In genomic region chr6:33163540-33163939, GRCh38 we compare ENCODE assay signal across 16 cellular contexts. TPM values are rescaled to one million over a fixed set of nuclear protein-coding genes. Genes with fewer than 3 reads are reported as not detected.
DNase-seq lines count a peak whose midpoint lies in the region; ATAC-seq and TF ChIP-seq lines count a peak whose summit lies in the region.
"Had no signal": no experiment of that assay in that cellular context is flagged by ENCODE, and none has a peak within 500 bp of the region (broad histone marks: within the 10 kb centered on the region; RNA-seq: fewer than 3 reads in every experiment).

No MANE protein-coding gene starts in this region.

- H3K23ac ChIP-seq in mesendoderm (ENCODE audit: low read length): no peak overlapping the region

- no peak overlapping the region for H3K9ac ChIP-seq in mesendoderm (ENCODE audit: low read length)
- H3K9ac ChIP-seq: BLaER1 had no signal

- CTCF ChIA-PET in Caco-2 (lab: Charles Lee): no interaction called here

- no peak overlapping the region for H4K5ac ChIP-seq in mesendoderm (ENCODE audit: low read length)

- no peak overlapping the region for H3K4ac ChIP-seq in mesendoderm (ENCODE audit: low read depth, low read length)

- H3K4me1 Mint-ChIP-seq in Caco-2 (ENCODE audit: low read depth, unreplicated experiment): peaks cover 12% of the 10 kb centered on the region

- TF ChIP-seq POLR2A in ovary (IDR thresholded peaks at IDR 0.05): no peak

- H4K8ac ChIP-seq in mesendoderm (ENCODE audit: low read depth, low read length): no peak overlapping the region

- H3K36me3 ChIP-seq in ovary: no peaks in the 10 kb centered on the region
- H3K36me3 ChIP-seq in Caco-2 (ENCODE audit: control insufficient read depth, insufficient read depth, low read length): no peaks in the 10 kb centered on the region
- no peaks in the 10 kb centered on the region for H3K36me3 ChIP-seq in mesendoderm (ENCODE audit: control insufficient read depth, insufficient read depth, low read length)
- H3K36me3 ChIP-seq: BLaER1 had no signal

- H3K27ac Mint-ChIP-seq in Caco-2 (ENCODE audit: unreplicated experiment): no peak overlapping the region
- H3K27ac Mint-ChIP-seq: H9 had no signal

- H2BK120ac ChIP-seq in mesendoderm (ENCODE audit: low read depth, low read length): no peak overlapping the region

- no peak for TF ChIP-seq EP300 in ovary (IDR thresholded peaks at IDR 0.05)

- POLR2A ChIA-PET in Caco-2 (lab: Charles Lee): no interaction called here

- no peak overlapping the region for H3K18ac ChIP-seq in mesendoderm (ENCODE audit: low read length)

- H3K36me3 Mint-ChIP-seq in Caco-2 (ENCODE audit: insufficient read depth, unreplicated experiment): no peaks in the 10 kb centered on the region
- H3K36me3 Mint-ChIP-seq: CD4-positive, CD25-positive, alpha-beta regulatory T cell had no signal

- H3K27me3 ChIP-seq in ovary (no peaks in the 10 kb centered on the region), Caco-2 (replicated peaks; ENCODE audit: control insufficient read depth, insufficient read depth, low read length) (no peaks in the 10 kb centered on the region; the same call in 1 of the 2 replicates), mesendoderm (ENCODE audit: insufficient read depth, low read length, poor library complexity) (no peaks in the 10 kb centered on the region)
- H3K27me3 ChIP-seq: BLaER1 had no signal

- no peak overlapping the region for H3K4me3 Mint-ChIP-seq in Caco-2 (ENCODE audit: unreplicated experiment)
- H3K4me3 Mint-ChIP-seq: CD4-positive, CD25-positive, alpha-beta regulatory T cell had no signal

- intact Hi-C loops in ovary (cut with DNase I) (loop anchor here in 3 of 4 donors (2.0 to 5.0 kb wide), 2 partner anchors 84 to 85 kb away; no protein-coding TSS in a partner anchor), Caco-2 (cut with micrococcal nuclease; ENCODE audit: unreplicated experiment) (no loop called here)

- BruUV-seq in Caco-2 (replicated peaks; lab: Mats Ljungman, UMichigan): no TSS peak

- DNase-seq in activated effector memory CD4-positive, alpha-beta T cell treated with anti-CD3 and anti-CD28 coated beads, Interleukin-2, amount 50 U/mL, for 16 hours: peak; percentile 58
- no peak for DNase-seq in activated effector memory CD4-positive, alpha-beta T cell treated with Interleukin-2 at 50 U/mL for 16 hours
- DNase-seq in coronary artery (ENCODE audit: low spot score) (peak; percentile 65), mesenteric fat pad (ENCODE audit: low spot score) (peak; percentile 79), ovary (no peak), Caco-2 (no peak), mesendoderm (no peak)
- DNase-seq: Calu3; CD4-positive, CD25-positive, alpha-beta regulatory T cell; DMS 273 treated with DMSO at 0.1 percent for 48 hours; H9; KG1 had no signal

- no peak overlapping the region for H3K4me3 ChIP-seq in coronary artery
- H3K4me3 ChIP-seq in ovary: no peak overlapping the region
- no peak overlapping the region for H3K4me3 ChIP-seq in Caco-2 (ENCODE audit: low read depth, low read length)
- no peak overlapping the region for H3K4me3 ChIP-seq in mesendoderm (ENCODE audit: low read length)
- H3K4me3 ChIP-seq: BLaER1 had no signal

- no peaks in the 10 kb centered on the region for H3K9me3 ChIP-seq in ovary
- no peaks in the 10 kb centered on the region for H3K9me3 ChIP-seq in Caco-2
- H3K9me3 ChIP-seq: BLaER1 had no signal

- H2AK5ac ChIP-seq in mesendoderm (ENCODE audit: low read length): no peak overlapping the region

- no peak overlapping the region for H3K4me2 ChIP-seq in mesendoderm (ENCODE audit: low read length)
- H3K4me2 ChIP-seq: BLaER1 had no signal

- no peaks in the 10 kb centered on the region for H3K79me1 ChIP-seq in mesendoderm (ENCODE audit: low read length)

- ATAC-seq in HG03571 (IDR thresholded peaks at IDR 0.05; ENCODE audit: unreplicated experiment): no peak

- H2BK5ac ChIP-seq in mesendoderm (ENCODE audit: low read length): no peak overlapping the region

- 78 to 83% (median 79%) methylated on average over 10 of the region's 10 CpGs for WGBS in ovary, 3 donors
- no CpG with 5 or more reads among the region's 10 CpGs for WGBS in mesendoderm (ENCODE audit: extremely low coverage, insufficient coverage, low lambda C conversion rate)

- TF ChIP-seq CTCF in coronary artery (IDR thresholded peaks at IDR 0.05): no peak
- no peak for TF ChIP-seq CTCF in ovary (IDR thresholded peaks at IDR 0.05)
- no peak for TF ChIP-seq CTCF in Caco-2 (IDR thresholded peaks at IDR 0.05; ENCODE audit: insufficient read depth in 1 of 2, low read depth in 1 of 2, low read length in 1 of 2, severe bottlenecking in 1 of 2, unreplicated experiment in 1 of 2)

- H3K9me3 Mint-ChIP-seq in Caco-2 (ENCODE audit: unreplicated experiment): no peaks in the 10 kb centered on the region
- H3K9me3 Mint-ChIP-seq: CD4-positive, CD25-positive, alpha-beta regulatory T cell; H9 had no signal

- H3K79me2 ChIP-seq in mesendoderm (ENCODE audit: control insufficient read depth, insufficient read depth, low read length): no peaks in the 10 kb centered on the region

- H3K4me1 ChIP-seq in ovary (ENCODE audit: insufficient read depth) (no peaks in the 10 kb centered on the region), Caco-2 (no peaks in the 10 kb centered on the region), mesendoderm (ENCODE audit: control insufficient read depth, low read depth, low read length) (no peaks in the 10 kb centered on the region)

- no peak overlapping the region for H3K27ac ChIP-seq in coronary artery
- H3K27ac ChIP-seq in ovary: no peak overlapping the region
- no peak overlapping the region for H3K27ac ChIP-seq in mesendoderm (ENCODE audit: low read depth, low read length)
- H3K27ac ChIP-seq: 22Rv1, BLaER1, HL-60 had no signal

- no peak overlapping the region for H2BK15ac ChIP-seq in mesendoderm (replicated peaks; ENCODE audit: low read depth)

- H3K56ac ChIP-seq in mesendoderm (ENCODE audit: low read length): no peak overlapping the region

- peaks cover 8% of the 10 kb centered on the region for H3K27me3 Mint-ChIP-seq in Caco-2 (ENCODE audit: insufficient read depth, unreplicated experiment)

RNA-seq across cellular contexts. Expression of gene COL11A2, which starts 28.7 kb away (rescaled TPM):
- total RNA-seq in mesenteric fat pad: 0.67 TPM
- total RNA-seq in ovary: 1 to 10 TPM in 2 of 7 donors, under 1 TPM in 5; 0.53 to 1.2 (median 0.92) TPM
- under 1 TPM; 0.52 to 0.96 TPM for polyA plus RNA-seq in ovary
- total RNA-seq in Caco-2 (2022): 1.3 and 1.5 TPM in 2 replicates
- polyA plus RNA-seq in mesendoderm (2013, experiment 1 of 2): 0.52 TPM
- 0.57 TPM for polyA plus RNA-seq in mesendoderm (2013, experiment 2 of 2)

RNA-seq across cellular contexts. Expression of gene RXRB, which starts 36.9 kb away (rescaled TPM):
- total RNA-seq in mesenteric fat pad: 35.8 TPM
- total RNA-seq in ovary: 10 to 100 TPM; 19.8 to 54.0 (median 48.5) TPM
- 10 to 100 TPM; 40.9 to 42.1 TPM for polyA plus RNA-seq in ovary
- 29.5 and 30.4 TPM in 2 replicates for total RNA-seq in Caco-2 (2022)
- 7.3 TPM for polyA plus RNA-seq in mesendoderm (2013, experiment 1 of 2)
- 6.7 TPM for polyA plus RNA-seq in mesendoderm (2013, experiment 2 of 2)

RNA-seq across cellular contexts. Expression of gene SLC39A7, which starts 37.1 kb away (rescaled TPM):
- 109 TPM for total RNA-seq in mesenteric fat pad
- 10 to 100 TPM; 27.4 to 73.7 (median 61.2) TPM for total RNA-seq in ovary
- 10 to 100 TPM; 54.0 to 80.0 TPM for polyA plus RNA-seq in ovary
- 140 and 141 TPM in 2 replicates for total RNA-seq in Caco-2 (2022)
- 44.7 TPM for polyA plus RNA-seq in mesendoderm (2013, experiment 1 of 2)
- polyA plus RNA-seq in mesendoderm (2013, experiment 2 of 2): 43.5 TPM

RNA-seq across cellular contexts. Expression of gene HSD17B8, which starts 40.9 kb away (rescaled TPM):
- 5.3 TPM for total RNA-seq in mesenteric fat pad
- 10 to 100 TPM in 2 of 7 donors, 1 to 10 TPM in 5; 4.0 to 18.4 (median 7.7) TPM for total RNA-seq in ovary
- polyA plus RNA-seq in ovary: 10 to 100 TPM in 1 of 2 donors, 1 to 10 TPM in 1; 9.4 to 10.3 TPM
- total RNA-seq in Caco-2 (2022): 10.0 and 12.5 TPM in 2 replicates
- 2.1 TPM for polyA plus RNA-seq in mesendoderm (2013, experiment 1 of 2)
- 2.1 TPM for polyA plus RNA-seq in mesendoderm (2013, experiment 2 of 2)

RNA-seq across cellular contexts. Expression of gene RING1, which starts 44.8 kb away (rescaled TPM):
- total RNA-seq in mesenteric fat pad: 32.6 TPM
- 10 to 100 TPM; 20.7 to 70.6 (median 52.3) TPM for total RNA-seq in ovary
- polyA plus RNA-seq in ovary: 10 to 100 TPM; 37.3 to 51.7 TPM
- total RNA-seq in Caco-2 (2022): 31.3 and 32.0 TPM in 2 replicates
- 25.9 TPM for polyA plus RNA-seq in mesendoderm (2013, experiment 1 of 2)
- 25.7 TPM for polyA plus RNA-seq in mesendoderm (2013, experiment 2 of 2)

Comparison
In these comparisons a context has a peak if more than half of its experiments do, and no peak if none do; other contexts are left out.
1. DNase-seq: peak in activated effector memory CD4-positive, alpha-beta T cell treated with anti-CD3 and anti-CD28 coated beads, Interleukin-2, amount 50 U/mL, for 16 hours (single experiment), coronary artery (single experiment) and mesenteric fat pad (single experiment); none in activated effector memory CD4-positive, alpha-beta T cell treated with Interleukin-2 at 50 U/mL for 16 hours (single experiment), ovary (0 of 5), Caco-2 (0 of 2) and mesendoderm (single experiment).